Comparison of ENCODE assay signal across 1 cellular context in the genomic region with DNA sequence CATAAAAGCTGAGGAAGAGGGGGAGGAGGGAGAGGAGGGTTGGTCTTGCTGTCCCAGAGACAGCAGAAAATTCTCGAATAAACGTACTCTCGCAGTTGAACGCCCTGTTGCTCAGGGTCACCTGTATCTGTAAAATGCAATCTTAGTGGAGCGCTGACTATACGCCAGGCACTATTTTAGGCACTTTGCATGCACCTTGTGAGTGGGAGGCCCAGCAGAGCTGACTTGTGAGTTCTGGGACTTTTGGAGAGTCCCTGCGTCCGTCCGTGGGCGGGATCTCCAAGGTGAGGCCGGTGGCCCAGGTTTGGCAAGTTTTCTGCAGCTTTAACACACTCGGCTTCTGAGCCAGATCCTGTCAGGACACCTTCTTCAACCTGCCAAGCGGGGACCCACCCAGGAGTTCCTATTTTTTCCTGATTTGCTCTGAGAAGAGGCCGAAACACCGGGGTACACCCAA.
A peak's percentile ranks its signal among the peaks of the same experiment; 100 is the strongest.
TF ChIP-seq lines count a peak whose summit lies in the region.

No MANE protein-coding gene starts in this region.

TF ChIP-seq in GM12878, 131 proteins besides CTCF, POLR2A, EP300 and RAD21 (continued from another document):
- TF ChIP-seq, protein P1, sequence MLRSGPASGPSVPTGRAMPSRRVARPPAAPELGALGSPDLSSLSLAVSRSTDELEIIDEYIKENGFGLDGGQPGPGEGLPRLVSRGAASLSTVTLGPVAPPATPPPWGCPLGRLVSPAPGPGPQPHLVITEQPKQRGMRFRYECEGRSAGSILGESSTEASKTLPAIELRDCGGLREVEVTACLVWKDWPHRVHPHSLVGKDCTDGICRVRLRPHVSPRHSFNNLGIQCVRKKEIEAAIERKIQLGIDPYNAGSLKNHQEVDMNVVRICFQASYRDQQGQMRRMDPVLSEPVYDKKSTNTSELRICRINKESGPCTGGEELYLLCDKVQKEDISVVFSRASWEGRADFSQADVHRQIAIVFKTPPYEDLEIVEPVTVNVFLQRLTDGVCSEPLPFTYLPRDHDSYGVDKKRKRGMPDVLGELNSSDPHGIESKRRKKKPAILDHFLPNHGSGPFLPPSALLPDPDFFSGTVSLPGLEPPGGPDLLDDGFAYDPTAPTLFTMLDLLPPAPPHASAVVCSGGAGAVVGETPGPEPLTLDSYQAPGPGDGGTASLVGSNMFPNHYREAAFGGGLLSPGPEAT (IDR thresholded peaks at IDR 0.05; ENCODE audit: low read depth): peak; percentile 82
- TF ChIP-seq CBX3 (IDR thresholded peaks at IDR 0.05; ENCODE audit: borderline replicate concordance, low read depth) (no peak), NBN (IDR thresholded peaks at IDR 0.05) (peak; percentile 45; the same call in 1 of the 2 replicates), FOXM1 (IDR thresholded peaks at IDR 0.05; ENCODE audit: low read depth, low read length) (no peak), EED (IDR thresholded peaks at IDR 0.05; ENCODE audit: low read depth) (no peak), ZBTB40 (IDR thresholded peaks at IDR 0.05; ENCODE audit: borderline replicate concordance) (no peak), ZNF24 (IDR thresholded peaks at IDR 0.05) (no peak), ATF7 (IDR thresholded peaks at IDR 0.05; ENCODE audit: low read depth) (0 out of 2 replicates have a peak, but pooled peaks have one; percentile 12), FOS (IDR thresholded peaks at IDR 0.05; ENCODE audit: borderline replicate concordance, extremely low read depth, insufficient read length) (no peak), SP1 (IDR thresholded peaks at IDR 0.05; ENCODE audit: low read depth, low read length) (no peak), IKZF2 (IDR thresholded peaks at IDR 0.05) (peak in 1 of 2 experiments; percentile 20; a peak in 1 of 4 replicates), MEF2B (IDR thresholded peaks at IDR 0.05; ENCODE audit: partially characterized antibody, poor library complexity, severe bottlenecking) (peak; percentile 47), MXI1 (IDR thresholded peaks at IDR 0.05; ENCODE audit: low read depth, low read length) (no peak), MAX (IDR thresholded peaks at IDR 0.05; ENCODE audit: low read depth, low read length) (no peak), EGR1 (IDR thresholded peaks at IDR 0.05; ENCODE audit: borderline replicate concordance in 1 of 2, low read depth in 2 of 2, low read length in 2 of 2) (peak in 1 of 2 experiments; percentile 66; a peak in 1 of 3 replicates), ZNF274 (IDR thresholded peaks at IDR 0.05; ENCODE audit: insufficient read depth, insufficient read length) (no peak), NFXL1 (IDR thresholded peaks at IDR 0.05; ENCODE audit: borderline replicate concordance) (no peak), ZBTB4 (CRISPR knock-in tag; IDR thresholded peaks at IDR 0.05) (no peak), TCF7 (IDR thresholded peaks at IDR 0.05; ENCODE audit: borderline replicate concordance) (no peak), MEF2A (IDR thresholded peaks at IDR 0.05; ENCODE audit: insufficient read depth, low read depth, low read length) (no peak), JUNB (IDR thresholded peaks at IDR 0.05) (peak; percentile 35; the same call in 1 of the 2 replicates)
- TF ChIP-seq, protein P2, sequence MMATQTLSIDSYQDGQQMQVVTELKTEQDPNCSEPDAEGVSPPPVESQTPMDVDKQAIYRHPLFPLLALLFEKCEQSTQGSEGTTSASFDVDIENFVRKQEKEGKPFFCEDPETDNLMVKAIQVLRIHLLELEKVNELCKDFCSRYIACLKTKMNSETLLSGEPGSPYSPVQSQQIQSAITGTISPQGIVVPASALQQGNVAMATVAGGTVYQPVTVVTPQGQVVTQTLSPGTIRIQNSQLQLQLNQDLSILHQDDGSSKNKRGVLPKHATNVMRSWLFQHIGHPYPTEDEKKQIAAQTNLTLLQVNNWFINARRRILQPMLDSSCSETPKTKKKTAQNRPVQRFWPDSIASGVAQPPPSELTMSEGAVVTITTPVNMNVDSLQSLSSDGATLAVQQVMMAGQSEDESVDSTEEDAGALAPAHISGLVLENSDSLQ (IDR thresholded peaks at IDR 0.05): no peak
- TF ChIP-seq, protein P3, sequence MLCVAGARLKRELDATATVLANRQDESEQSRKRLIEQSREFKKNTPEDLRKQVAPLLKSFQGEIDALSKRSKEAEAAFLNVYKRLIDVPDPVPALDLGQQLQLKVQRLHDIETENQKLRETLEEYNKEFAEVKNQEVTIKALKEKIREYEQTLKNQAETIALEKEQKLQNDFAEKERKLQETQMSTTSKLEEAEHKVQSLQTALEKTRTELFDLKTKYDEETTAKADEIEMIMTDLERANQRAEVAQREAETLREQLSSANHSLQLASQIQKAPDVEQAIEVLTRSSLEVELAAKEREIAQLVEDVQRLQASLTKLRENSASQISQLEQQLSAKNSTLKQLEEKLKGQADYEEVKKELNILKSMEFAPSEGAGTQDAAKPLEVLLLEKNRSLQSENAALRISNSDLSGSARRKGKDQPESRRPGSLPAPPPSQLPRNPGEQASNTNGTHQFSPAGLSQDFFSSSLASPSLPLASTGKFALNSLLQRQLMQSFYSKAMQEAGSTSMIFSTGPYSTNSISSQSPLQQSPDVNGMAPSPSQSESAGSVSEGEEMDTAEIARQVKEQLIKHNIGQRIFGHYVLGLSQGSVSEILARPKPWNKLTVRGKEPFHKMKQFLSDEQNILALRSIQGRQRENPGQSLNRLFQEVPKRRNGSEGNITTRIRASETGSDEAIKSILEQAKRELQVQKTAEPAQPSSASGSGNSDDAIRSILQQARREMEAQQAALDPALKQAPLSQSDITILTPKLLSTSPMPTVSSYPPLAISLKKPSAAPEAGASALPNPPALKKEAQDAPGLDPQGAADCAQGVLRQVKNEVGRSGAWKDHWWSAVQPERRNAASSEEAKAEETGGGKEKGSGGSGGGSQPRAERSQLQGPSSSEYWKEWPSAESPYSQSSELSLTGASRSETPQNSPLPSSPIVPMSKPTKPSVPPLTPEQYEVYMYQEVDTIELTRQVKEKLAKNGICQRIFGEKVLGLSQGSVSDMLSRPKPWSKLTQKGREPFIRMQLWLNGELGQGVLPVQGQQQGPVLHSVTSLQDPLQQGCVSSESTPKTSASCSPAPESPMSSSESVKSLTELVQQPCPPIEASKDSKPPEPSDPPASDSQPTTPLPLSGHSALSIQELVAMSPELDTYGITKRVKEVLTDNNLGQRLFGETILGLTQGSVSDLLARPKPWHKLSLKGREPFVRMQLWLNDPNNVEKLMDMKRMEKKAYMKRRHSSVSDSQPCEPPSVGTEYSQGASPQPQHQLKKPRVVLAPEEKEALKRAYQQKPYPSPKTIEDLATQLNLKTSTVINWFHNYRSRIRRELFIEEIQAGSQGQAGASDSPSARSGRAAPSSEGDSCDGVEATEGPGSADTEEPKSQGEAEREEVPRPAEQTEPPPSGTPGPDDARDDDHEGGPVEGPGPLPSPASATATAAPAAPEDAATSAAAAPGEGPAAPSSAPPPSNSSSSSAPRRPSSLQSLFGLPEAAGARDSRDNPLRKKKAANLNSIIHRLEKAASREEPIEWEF (IDR thresholded peaks at IDR 0.05; ENCODE audit: insufficient replicate concordance, low read depth, low read length): no peak
- TF ChIP-seq, protein P4, sequence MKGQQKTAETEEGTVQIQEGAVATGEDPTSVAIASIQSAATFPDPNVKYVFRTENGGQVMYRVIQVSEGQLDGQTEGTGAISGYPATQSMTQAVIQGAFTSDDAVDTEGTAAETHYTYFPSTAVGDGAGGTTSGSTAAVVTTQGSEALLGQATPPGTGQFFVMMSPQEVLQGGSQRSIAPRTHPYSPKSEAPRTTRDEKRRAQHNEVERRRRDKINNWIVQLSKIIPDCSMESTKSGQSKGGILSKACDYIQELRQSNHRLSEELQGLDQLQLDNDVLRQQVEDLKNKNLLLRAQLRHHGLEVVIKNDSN (IDR thresholded peaks at IDR 0.05; ENCODE audit: borderline replicate concordance, extremely low read length, insufficient read depth, low read depth, low read length): no peak
